In the genomic region with DNA sequence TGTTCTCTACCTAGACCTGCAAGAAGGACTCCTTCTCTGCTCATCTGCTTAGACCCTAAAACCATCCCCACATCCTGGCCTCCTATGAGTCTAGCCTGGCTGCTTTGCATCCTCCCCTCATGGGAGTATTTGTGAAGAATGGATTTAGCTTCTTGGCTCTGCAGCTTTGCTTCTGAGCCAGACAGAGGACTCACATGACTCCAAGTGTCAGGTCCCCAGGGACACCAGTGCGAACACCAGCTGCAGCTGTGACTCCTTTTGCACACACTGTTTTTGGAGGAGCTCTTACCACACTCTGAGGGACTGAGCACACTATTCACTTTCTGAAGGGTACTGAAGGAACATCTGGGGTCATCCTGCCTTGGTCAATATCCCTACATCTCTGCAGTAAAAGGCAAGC, we compare ENCODE assay signal across 1 cellular context.
TF ChIP-seq lines count a peak whose summit lies in the region.

No MANE protein-coding gene starts in this region.

TF ChIP-seq in GM23338, 12 proteins besides CTCF, POLR2A, EP300 and RAD21 (continued from another document):
- TF ChIP-seq, protein P1, sequence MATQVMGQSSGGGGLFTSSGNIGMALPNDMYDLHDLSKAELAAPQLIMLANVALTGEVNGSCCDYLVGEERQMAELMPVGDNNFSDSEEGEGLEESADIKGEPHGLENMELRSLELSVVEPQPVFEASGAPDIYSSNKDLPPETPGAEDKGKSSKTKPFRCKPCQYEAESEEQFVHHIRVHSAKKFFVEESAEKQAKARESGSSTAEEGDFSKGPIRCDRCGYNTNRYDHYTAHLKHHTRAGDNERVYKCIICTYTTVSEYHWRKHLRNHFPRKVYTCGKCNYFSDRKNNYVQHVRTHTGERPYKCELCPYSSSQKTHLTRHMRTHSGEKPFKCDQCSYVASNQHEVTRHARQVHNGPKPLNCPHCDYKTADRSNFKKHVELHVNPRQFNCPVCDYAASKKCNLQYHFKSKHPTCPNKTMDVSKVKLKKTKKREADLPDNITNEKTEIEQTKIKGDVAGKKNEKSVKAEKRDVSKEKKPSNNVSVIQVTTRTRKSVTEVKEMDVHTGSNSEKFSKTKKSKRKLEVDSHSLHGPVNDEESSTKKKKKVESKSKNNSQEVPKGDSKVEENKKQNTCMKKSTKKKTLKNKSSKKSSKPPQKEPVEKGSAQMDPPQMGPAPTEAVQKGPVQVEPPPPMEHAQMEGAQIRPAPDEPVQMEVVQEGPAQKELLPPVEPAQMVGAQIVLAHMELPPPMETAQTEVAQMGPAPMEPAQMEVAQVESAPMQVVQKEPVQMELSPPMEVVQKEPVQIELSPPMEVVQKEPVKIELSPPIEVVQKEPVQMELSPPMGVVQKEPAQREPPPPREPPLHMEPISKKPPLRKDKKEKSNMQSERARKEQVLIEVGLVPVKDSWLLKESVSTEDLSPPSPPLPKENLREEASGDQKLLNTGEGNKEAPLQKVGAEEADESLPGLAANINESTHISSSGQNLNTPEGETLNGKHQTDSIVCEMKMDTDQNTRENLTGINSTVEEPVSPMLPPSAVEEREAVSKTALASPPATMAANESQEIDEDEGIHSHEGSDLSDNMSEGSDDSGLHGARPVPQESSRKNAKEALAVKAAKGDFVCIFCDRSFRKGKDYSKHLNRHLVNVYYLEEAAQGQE (IDR thresholded peaks at IDR 0.05; ENCODE audit: unreplicated experiment): no peak
- TF ChIP-seq EZH2phosphoT487 (IDR thresholded peaks at IDR 0.05; ENCODE audit: unreplicated experiment): no peak
